Comparison of ENCODE assay signal across 9 cellular contexts in genomic region chr6:30463651-30464618, GRCh38.
DNase-seq lines count a peak whose midpoint lies in the region; ATAC-seq and TF ChIP-seq lines count a peak whose summit lies in the region.
"Had no signal": no experiment of that assay in that cellular context is flagged by ENCODE, and none has a peak within 500 bp of the region (broad histone marks: within the 10 kb centered on the region; RNA-seq: fewer than 3 reads in every experiment).

No MANE protein-coding gene starts in this region.

- H3K4me3 ChIP-seq in choroid plexus epithelial cell (ENCODE audit: low read depth, low read length) (no peak overlapping the region), rectal smooth muscle tissue (ENCODE audit: low read length) (peak overlapping the region; percentile 26)

- H3K27me3 ChIP-seq in rectal smooth muscle tissue (ENCODE audit: control insufficient read depth, insufficient read depth, low read length): peaks cover 54% of the 10 kb centered on the region

- no peak for TF ChIP-seq CTCF in choroid plexus epithelial cell (conservative IDR thresholded peaks at IDR 0.05; ENCODE audit: low read depth, low read length)

- H3K27ac ChIP-seq in rectal smooth muscle tissue (ENCODE audit: low read depth, low read length): no peak overlapping the region
- H3K27ac ChIP-seq: tibial artery had no signal

- DNase-seq in GF-D8 (lab: John Stamatoyannopoulos, UW) (peak; percentile 74), T-helper 9 cell (peak; percentile 64), choroid plexus epithelial cell (ENCODE audit: low read depth) (peak; percentile 30), NCI-H774 (lab: John Stamatoyannopoulos, UW) (no peak), amniotic stem cell (lab: John Stamatoyannopoulos, UW) (no peak), cerebellar cortex (ENCODE audit: low spot score) (no peak)

- ATAC-seq in HG03439 (IDR thresholded peaks at IDR 0.05; ENCODE audit: unreplicated experiment): no peak

- no peak overlapping the region for H3K9ac ChIP-seq in rectal smooth muscle tissue (ENCODE audit: low read length)

- no peaks in the 10 kb centered on the region for H3K36me3 ChIP-seq in rectal smooth muscle tissue (ENCODE audit: control insufficient read depth, insufficient read depth, low read length)
- H3K36me3 ChIP-seq: tibial artery had no signal

- no peaks in the 10 kb centered on the region for H3K4me1 ChIP-seq in rectal smooth muscle tissue (ENCODE audit: control insufficient read depth, insufficient read depth, low read length)

Comparison
In these comparisons a context has a peak if more than half of its experiments do, and no peak if none do; other contexts are left out.
1. DNase-seq: peak in GF-D8 (single experiment), T-helper 9 cell (single experiment) and choroid plexus epithelial cell (single experiment); none in NCI-H774 (single experiment), amniotic stem cell (single experiment) and cerebellar cortex (single experiment).